8 cellular contexts compared by ENCODE assay signal in the genomic region with DNA sequence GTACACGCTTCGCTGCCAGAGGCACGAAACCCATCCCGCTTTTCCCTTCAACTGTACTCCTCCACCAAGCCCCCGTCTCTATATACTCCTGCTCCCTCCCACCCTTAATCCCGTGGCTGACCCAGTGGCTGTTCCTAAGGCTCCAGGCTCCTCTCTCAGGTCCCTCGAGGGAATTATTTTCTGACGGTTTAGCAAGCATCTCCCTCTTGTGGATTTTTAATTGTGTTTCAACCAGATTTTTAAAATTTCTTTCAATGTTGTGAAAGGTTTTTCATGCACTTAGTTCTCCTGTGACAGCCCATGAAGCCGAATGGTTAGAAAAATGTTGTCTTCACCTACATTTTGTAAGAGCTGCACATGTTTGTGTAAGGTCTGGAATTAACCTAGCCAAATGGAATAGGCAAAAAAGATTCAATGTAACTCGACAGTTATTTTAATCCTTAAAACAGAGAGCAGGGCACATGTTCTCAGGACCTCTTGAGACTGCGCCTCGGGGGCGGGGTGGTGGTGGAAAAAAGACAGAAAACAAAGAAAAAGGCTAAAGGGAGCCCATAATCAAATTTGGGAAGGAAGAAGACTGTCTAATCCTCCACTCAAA. TPM values are rescaled to one million over a fixed set of nuclear protein-coding genes. Genes with fewer than 3 reads are reported as not detected.
DNase-seq lines count a peak whose midpoint lies in the region; ATAC-seq, FAIRE-seq and TF ChIP-seq lines count a peak whose summit lies in the region.

No MANE protein-coding gene starts in this region.

- FAIRE-seq in bronchial epithelial cell (lab: Jason Lieb, UNC) (no peak), HepG2 (lab: Jason Lieb, UNC) (no peak)

- no peak for TF ChIP-seq EP300 in HepG2 (IDR thresholded peaks at IDR 0.05; ENCODE audit: low read depth in 2 of 2, low read length in 2 of 2)
- TF ChIP-seq EP300 in HepG2 (CRISPR knock-in tag; IDR thresholded peaks at IDR 0.05; ENCODE audit: borderline replicate concordance): no peak

- peaks cover 17% of the 10 kb centered on the region for H3K79me2 ChIP-seq in HepG2 (ENCODE audit: insufficient read depth, low read length)

- H3K27me3 ChIP-seq in HAP-1 (ENCODE audit: low read depth): no peaks in the 10 kb centered on the region
- no peaks in the 10 kb centered on the region for H3K27me3 ChIP-seq in bronchial epithelial cell (ENCODE audit: control insufficient read depth, insufficient read depth, low read length)
- no peaks in the 10 kb centered on the region; a peak in 1 of 5 replicates for H3K27me3 ChIP-seq in HepG2 (ENCODE audit: control insufficient read depth in 1 of 2, insufficient read depth in 2 of 2, low read length in 2 of 2)
- no peaks in the 10 kb centered on the region for H3K27me3 ChIP-seq in thymus (ENCODE audit: control insufficient read depth, insufficient read depth)

- peak overlapping the region; percentile 50 for H3K27ac ChIP-seq in HepG2 (ENCODE audit: extremely low read length, insufficient read depth, low read length)
- peak overlapping the region; percentile 11 for H3K27ac ChIP-seq in thymus (ENCODE audit: low read depth)

- DNase-seq in COR-L47 (lab: John Stamatoyannopoulos, UW): peak; percentile 79
- DNase-seq in HAP-1 (ENCODE audit: low spot score in 2 of 2): peak; percentile 47 to 98
- peak; percentile 97 for DNase-seq in NCI-H69 (lab: John Stamatoyannopoulos, UW)
- DNase-seq in bronchial epithelial cell (ENCODE audit: low read depth): no peak
- peak; percentile 73 for DNase-seq in HepG2 (ENCODE audit: low spot score)
- no peak for DNase-seq in epidermal melanocyte (ENCODE audit: insufficient read length, low spot score)
- DNase-seq in effector CD4-positive, alpha-beta T cell: no peak

- H3K36me3 ChIP-seq in HAP-1 (replicated peaks): peaks cover 14% of the 10 kb centered on the region
- H3K36me3 ChIP-seq in bronchial epithelial cell (ENCODE audit: control insufficient read depth, insufficient read depth, low read length): no peaks in the 10 kb centered on the region
- peaks cover 0 to 3% of the 10 kb centered on the region in 2 experiments; a peak in 1 of 5 replicates for H3K36me3 ChIP-seq in HepG2 (replicated peaks in 1 of 2; ENCODE audit: control insufficient read depth in 1 of 2, insufficient read depth in 2 of 2, low read length in 2 of 2)
- H3K36me3 ChIP-seq in thymus (ENCODE audit: control insufficient read depth, insufficient read depth): peaks cover 4% of the 10 kb centered on the region

- POLR2A ChIA-PET in HepG2 (lab: Yijun Ruan, JAX): interaction anchor here (1.0 to 2.1 kb wide), 4 partner anchors 11 to 193 kb away, joined by 3 to 12 read pairs (median 4); a partner anchor contains a TSS

- no peaks in the 10 kb centered on the region for H4K20me1 ChIP-seq in HepG2 (ENCODE audit: insufficient read depth, low read length)

- H2AFZ ChIP-seq in HepG2 (ENCODE audit: low read length): peak overlapping the region; percentile 81

- intact Hi-C loops in HepG2 (cut with micrococcal nuclease; ENCODE audit: unreplicated experiment): loop anchor here (1.0 to 5.0 kb wide), 4 partner anchors 31 to 194 kb away; a partner anchor contains a TSS

- TF ChIP-seq RAD21 in HepG2 (CRISPR knock-in tag; IDR thresholded peaks at IDR 0.05): peak; percentile 41; the same call in 1 of the 2 replicates

- in situ Hi-C loops in HAP-1 (cut with MboI; ENCODE audit: low sequenced_read_pairs): no loop called here
- in situ Hi-C loops in HepG2 (cut with HindIII; ENCODE audit: extremely low pct_ligation_motif_present, low pct_unique_long_range_greater_than_20kb): loop anchor here (5.0 kb wide), 1 partner anchor 149 kb away; no protein-coding TSS in a partner anchor

- peak overlapping the region; percentile 89 for H3K4me2 ChIP-seq in HepG2 (ENCODE audit: low read depth, low read length)

- no peak for TF ChIP-seq POLR2A in HepG2 (IDR thresholded peaks at IDR 0.05; ENCODE audit: insufficient read depth in 1 of 2, low read depth in 2 of 2, low read length in 2 of 2)

- CTCF ChIA-PET in HepG2 (lab: Yijun Ruan, JAX; ENCODE audit: low intra/inter-chr PET ratio, low total read pairs): interaction anchor here (2.0 kb wide), 1 partner anchor 147 kb away, joined by 7 read pairs; no protein-coding TSS in a partner anchor

- peaks cover 14% of the 10 kb centered on the region for H3K4me1 ChIP-seq in HAP-1
- H3K4me1 ChIP-seq in HepG2 (ENCODE audit: insufficient read depth, low read length): peaks cover 19% of the 10 kb centered on the region
- peaks cover 11% of the 10 kb centered on the region for H3K4me1 ChIP-seq in thymus (ENCODE audit: control insufficient read depth, insufficient read depth, low read length)

- no TSS peak for BruUV-seq in HepG2 (replicated peaks; lab: Mats Ljungman, UMichigan)

- H3K9ac ChIP-seq in HepG2 (ENCODE audit: insufficient read depth, low read depth, low read length): peak overlapping the region; percentile 53; the same call in 1 of the 2 replicates

- peak; percentile 76 for ATAC-seq in HepG2

- H3K4me3 ChIP-seq in HAP-1 (peak overlapping the region; percentile 73), bronchial epithelial cell (ENCODE audit: low read depth, low read length) (peak overlapping the region; percentile 72), HepG2 (replicated peaks in 1 of 3; ENCODE audit: insufficient read depth in 1 of 3, low read depth in 2 of 3, low read length in 3 of 3) (peak overlapping the region; percentile 85 to 95 (median 94)), thymus (ENCODE audit: low read length) (peak overlapping the region; percentile 92)

- 27% methylated on average over 13 of the region's 13 CpGs for WGBS in HepG2 (ENCODE audit: low lambda C conversion rate)
- 30% methylated on average over 13 of the region's 13 CpGs for WGBS in thymus

- no peaks in the 10 kb centered on the region for H3K9me3 ChIP-seq in HAP-1
- H3K9me3 ChIP-seq in HepG2 (ENCODE audit: low read length): no peaks in the 10 kb centered on the region
- H3K9me3 ChIP-seq in thymus (ENCODE audit: control insufficient read depth): no peaks in the 10 kb centered on the region

- TF ChIP-seq CTCF in bronchial epithelial cell (IDR thresholded peaks at IDR 0.05; ENCODE audit: insufficient read depth, low read length, severe bottlenecking): peak; percentile 29
- peak; percentile 42; the same call in 1 of the 2 replicates for TF ChIP-seq CTCF in HepG2 (CRISPR knock-in tag; IDR thresholded peaks at IDR 0.05)

RNA-seq across cellular contexts. Expression of a gene that starts 0.6 kb away (rescaled TPM):
- total RNA-seq in bronchial epithelial cell: 26.3 and 27.8 TPM in 2 replicates
- total RNA-seq in HepG2 (2016; rRNA removed; fragmentation: Illumina TruSeq; extraction: Trizol): 12.6 and 14.9 TPM in 2 replicates
- total RNA-seq in HepG2 (2016; cell fraction: cytosol; rRNA removed; fragmentation: Illumina TruSeq; extraction: Trizol; ENCODE audit: low read depth): 9.9 and 12.5 TPM in 2 replicates
- total RNA-seq in HepG2 (2016; cell fraction: insoluble cytoplasmic fraction; rRNA removed; fragmentation: Illumina TruSeq; extraction: Trizol): 13.1 and 13.8 TPM in 2 replicates
- 8.2 and 9.4 TPM in 2 replicates for total RNA-seq in HepG2 (2016; cell fraction: membrane; rRNA removed; fragmentation: Illumina TruSeq; extraction: Trizol)
- total RNA-seq in HepG2 (2016; cell fraction: nucleus; rRNA removed; fragmentation: Illumina TruSeq; extraction: Trizol): 17.8 and 18.1 TPM in 2 replicates
- polyA plus RNA-seq in HepG2 (2011; rRNA removed): 6.9 and 8.5 TPM in 2 replicates
- polyA plus RNA-seq in HepG2 (2011; cell fraction: cytosol; rRNA removed): 3.8 and 5.8 TPM in 2 replicates
- 4.9 and 7.6 TPM in 2 replicates for polyA plus RNA-seq in HepG2 (2011; cell fraction: nucleus; rRNA removed)
- 4.9 and 5.3 TPM in 2 replicates for polyA plus RNA-seq in HepG2 (2012)
- polyA plus RNA-seq in HepG2 (2016; cell fraction: cytosol; fragmentation: Illumina TruSeq; extraction: Trizol; ENCODE audit: low read depth): 0.83 and 0.96 TPM in 2 replicates
- 7.6 and 8.0 TPM in 2 replicates for polyA plus RNA-seq in HepG2 (2016; cell fraction: insoluble cytoplasmic fraction; fragmentation: Illumina TruSeq; extraction: Trizol; ENCODE audit: low read depth)
- polyA plus RNA-seq in HepG2 (2016; cell fraction: membrane; fragmentation: Illumina TruSeq; extraction: Trizol; ENCODE audit: low read depth): 2.0 and 2.8 TPM in 2 replicates
- 9.9 and 10.0 TPM in 2 replicates for polyA plus RNA-seq in HepG2 (2016; cell fraction: nucleus; fragmentation: Illumina TruSeq; extraction: Trizol; ENCODE audit: insufficient read depth, low read depth)
- 21.1 and 38.7 TPM in 2 replicates for polyA minus RNA-seq in HepG2 (2011; rRNA and poly(A)+ RNA removed; ENCODE audit: low replicate concordance)
- polyA minus RNA-seq in HepG2 (2011; cell fraction: cytosol; rRNA and poly(A)+ RNA removed): 9.5 and 9.9 TPM in 2 replicates
- 42.1 and 55.6 TPM in 2 replicates for polyA minus RNA-seq in HepG2 (2011; cell fraction: nucleus; rRNA and poly(A)+ RNA removed)
- 7.3 TPM for polyA plus RNA-seq in thymus

RNA-seq across cellular contexts. Expression of a gene that starts 24.7 kb away (rescaled TPM):
- total RNA-seq in bronchial epithelial cell: 1.8 and 3.2 TPM in 2 replicates
- total RNA-seq in HepG2 (2016; rRNA removed; fragmentation: Illumina TruSeq; extraction: Trizol): 98.9 and 156 TPM in 2 replicates
- total RNA-seq in HepG2 (2016; cell fraction: cytosol; rRNA removed; fragmentation: Illumina TruSeq; extraction: Trizol; ENCODE audit: low read depth): 16.8 and 25.7 TPM in 2 replicates
- 100.0 and 162 TPM in 2 replicates for total RNA-seq in HepG2 (2016; cell fraction: insoluble cytoplasmic fraction; rRNA removed; fragmentation: Illumina TruSeq; extraction: Trizol)
- total RNA-seq in HepG2 (2016; cell fraction: membrane; rRNA removed; fragmentation: Illumina TruSeq; extraction: Trizol): 45.0 and 48.8 TPM in 2 replicates
- 23.0 and 31.6 TPM in 2 replicates for total RNA-seq in HepG2 (2016; cell fraction: nucleus; rRNA removed; fragmentation: Illumina TruSeq; extraction: Trizol)
- polyA plus RNA-seq in HepG2 (2011; rRNA removed): 60.9 and 98.6 TPM in 2 replicates
- 24.4 and 36.5 TPM in 2 replicates for polyA plus RNA-seq in HepG2 (2011; cell fraction: cytosol; rRNA removed)
- polyA plus RNA-seq in HepG2 (2011; cell fraction: nucleus; rRNA removed): 8.8 and 10.1 TPM in 2 replicates
- 33.4 and 59.0 TPM in 2 replicates for polyA plus RNA-seq in HepG2 (2012)
- polyA plus RNA-seq in HepG2 (2016; cell fraction: cytosol; fragmentation: Illumina TruSeq; extraction: Trizol; ENCODE audit: low read depth): 45.9 and 53.2 TPM in 2 replicates
- polyA plus RNA-seq in HepG2 (2016; cell fraction: insoluble cytoplasmic fraction; fragmentation: Illumina TruSeq; extraction: Trizol; ENCODE audit: low read depth): 264 and 283 TPM in 2 replicates
- polyA plus RNA-seq in HepG2 (2016; cell fraction: membrane; fragmentation: Illumina TruSeq; extraction: Trizol; ENCODE audit: low read depth): 88.0 and 89.6 TPM in 2 replicates
- 94.7 and 113 TPM in 2 replicates for polyA plus RNA-seq in HepG2 (2016; cell fraction: nucleus; fragmentation: Illumina TruSeq; extraction: Trizol; ENCODE audit: insufficient read depth, low read depth)
- polyA minus RNA-seq in HepG2 (2011; rRNA and poly(A)+ RNA removed; ENCODE audit: low replicate concordance): 31.1 and 230 TPM in 2 replicates
- 11.0 and 13.7 TPM in 2 replicates for polyA minus RNA-seq in HepG2 (2011; cell fraction: cytosol; rRNA and poly(A)+ RNA removed)
- polyA minus RNA-seq in HepG2 (2011; cell fraction: nucleus; rRNA and poly(A)+ RNA removed): 9.8 and 10.4 TPM in 2 replicates
- 22.8 TPM for polyA plus RNA-seq in thymus

RNA-seq across cellular contexts. Expression of a gene that starts 31.1 kb away (rescaled TPM):
- 8.2 and 11.3 TPM in 2 replicates for total RNA-seq in bronchial epithelial cell
- total RNA-seq in HepG2 (2016; rRNA removed; fragmentation: Illumina TruSeq; extraction: Trizol): 7.1 and 19.7 TPM in 2 replicates
- total RNA-seq in HepG2 (2016; cell fraction: cytosol; rRNA removed; fragmentation: Illumina TruSeq; extraction: Trizol; ENCODE audit: low read depth): 6.7 and 9.1 TPM in 2 replicates
- total RNA-seq in HepG2 (2016; cell fraction: insoluble cytoplasmic fraction; rRNA removed; fragmentation: Illumina TruSeq; extraction: Trizol): 8.9 and 22.3 TPM in 2 replicates
- total RNA-seq in HepG2 (2016; cell fraction: membrane; rRNA removed; fragmentation: Illumina TruSeq; extraction: Trizol): 7.1 and 11.0 TPM in 2 replicates
- total RNA-seq in HepG2 (2016; cell fraction: nucleus; rRNA removed; fragmentation: Illumina TruSeq; extraction: Trizol): 9.0 and 12.1 TPM in 2 replicates
- polyA plus RNA-seq in HepG2 (2011; rRNA removed): 11.5 and 11.8 TPM in 2 replicates
- 6.7 and 9.8 TPM in 2 replicates for polyA plus RNA-seq in HepG2 (2011; cell fraction: cytosol; rRNA removed)
- 5.9 and 7.8 TPM in 2 replicates for polyA plus RNA-seq in HepG2 (2011; cell fraction: nucleus; rRNA removed)
- polyA plus RNA-seq in HepG2 (2012): 16.8 and 18.5 TPM in 2 replicates
- 5.2 and 6.5 TPM in 2 replicates for polyA plus RNA-seq in HepG2 (2016; cell fraction: cytosol; fragmentation: Illumina TruSeq; extraction: Trizol; ENCODE audit: low read depth)
- 29.8 and 31.4 TPM in 2 replicates for polyA plus RNA-seq in HepG2 (2016; cell fraction: insoluble cytoplasmic fraction; fragmentation: Illumina TruSeq; extraction: Trizol; ENCODE audit: low read depth)
- 8.3 and 9.5 TPM in 2 replicates for polyA plus RNA-seq in HepG2 (2016; cell fraction: membrane; fragmentation: Illumina TruSeq; extraction: Trizol; ENCODE audit: low read depth)
- polyA plus RNA-seq in HepG2 (2016; cell fraction: nucleus; fragmentation: Illumina TruSeq; extraction: Trizol; ENCODE audit: insufficient read depth, low read depth): 20.2 and 22.7 TPM in 2 replicates
- polyA minus RNA-seq in HepG2 (2011; rRNA and poly(A)+ RNA removed; ENCODE audit: low replicate concordance): 12.9 and 19.4 TPM in 2 replicates
- polyA minus RNA-seq in HepG2 (2011; cell fraction: cytosol; rRNA and poly(A)+ RNA removed): 8.0 and 11.1 TPM in 2 replicates
- polyA minus RNA-seq in HepG2 (2011; cell fraction: nucleus; rRNA and poly(A)+ RNA removed): 26.7 and 30.7 TPM in 2 replicates
- 50.6 TPM for polyA plus RNA-seq in thymus

Comparison
In these comparisons a context has a peak if more than half of its experiments do, and no peak if none do; other contexts are left out.
1. DNase-seq: peak in COR-L47 (single experiment), HAP-1 (2 of 2), NCI-H69 (single experiment) and HepG2 (single experiment); none in bronchial epithelial cell (single experiment), epidermal melanocyte (single experiment) and effector CD4-positive, alpha-beta T cell (single experiment).
2. Peak in every context shown above with its lines, with median percentiles within 50 percentile points of each other: H3K4me3 ChIP-seq.